In the genomic region with DNA sequence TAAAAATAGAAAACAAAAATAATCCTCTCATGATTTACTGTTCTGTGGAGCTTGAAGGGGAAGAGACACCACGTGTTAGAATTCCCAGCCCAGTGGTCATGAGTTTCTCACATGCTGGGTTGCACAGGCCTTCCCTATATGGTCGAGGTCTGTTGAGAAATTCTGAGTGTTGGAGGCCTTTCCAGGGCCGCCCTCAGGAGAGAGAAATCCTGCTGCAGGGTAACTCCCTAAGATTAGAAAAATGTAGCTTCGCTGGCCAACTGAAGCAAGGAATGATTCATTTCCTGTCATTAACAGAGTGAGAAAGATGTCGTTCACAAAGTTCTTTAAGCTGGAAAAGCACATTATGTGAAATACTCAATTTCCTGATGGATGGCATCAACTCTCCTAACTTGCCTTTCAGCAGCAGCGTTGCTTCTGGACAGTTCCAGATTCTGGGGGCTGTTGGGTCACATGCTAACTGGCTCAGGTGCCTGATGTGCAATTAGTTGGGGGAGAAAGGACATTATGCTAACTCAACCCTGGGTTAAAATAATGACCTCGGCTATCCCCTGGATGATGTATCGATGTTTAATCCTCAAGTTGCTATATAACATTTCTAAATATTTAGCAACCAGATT, we compare ENCODE assay signal across 8 cellular contexts.
DNase-seq lines count a peak whose midpoint lies in the region; ATAC-seq and FAIRE-seq lines count a peak whose summit lies in the region.

No MANE protein-coding gene starts in this region.

- FAIRE-seq in RCC 7860 (lab: Jason Lieb, UNC) = peak; percentile 67

- in situ Hi-C loops in Caki2 (cut with HindIII; ENCODE audit: low pct_unique_long_range_greater_than_20kb, low sequenced_read_pairs) = no loop called here

- ATAC-seq in HG03460 (IDR thresholded peaks at IDR 0.05; ENCODE audit: unreplicated experiment) = no peak

- DNase-seq in Caki2 (ENCODE audit: low read depth) (peak; percentile 45), RCC 7860 (ENCODE audit: low spot score) (peak; percentile 72), fibroblast of the conjunctiva (ENCODE audit: low read depth) (peak; percentile 78), pulmonary artery endothelial cell (ENCODE audit: low read depth, low spot score) (peak; percentile 66), DMS153 (lab: John Stamatoyannopoulos, UW) (no peak), iPS-NIHi7 (ENCODE audit: extremely low spot score) (no peak)
- DNase-seq in stimulated activated CD4-positive, alpha-beta T cell treated with anti-CD3 and anti-CD28 coated beads, Interleukin-12 subunit alpha, Interleukin-12 subunit beta, amount 100 ng/mL, for 4 hours = no peak

Comparison
In these comparisons a context has a peak if more than half of its experiments do, and no peak if none do; other contexts are left out.
1. DNase-seq: peak in Caki2 (single experiment), RCC 7860 (single experiment), fibroblast of the conjunctiva (single experiment) and pulmonary artery endothelial cell (single experiment); none in stimulated activated CD4-positive, alpha-beta T cell treated with anti-CD3 and anti-CD28 coated beads, Interleukin-12 subunit alpha, Interleukin-12 subunit beta, amount 100 ng/mL, for 4 hours (single experiment), DMS153 (single experiment) and iPS-NIHi7 (single experiment).